In the genomic region with DNA sequence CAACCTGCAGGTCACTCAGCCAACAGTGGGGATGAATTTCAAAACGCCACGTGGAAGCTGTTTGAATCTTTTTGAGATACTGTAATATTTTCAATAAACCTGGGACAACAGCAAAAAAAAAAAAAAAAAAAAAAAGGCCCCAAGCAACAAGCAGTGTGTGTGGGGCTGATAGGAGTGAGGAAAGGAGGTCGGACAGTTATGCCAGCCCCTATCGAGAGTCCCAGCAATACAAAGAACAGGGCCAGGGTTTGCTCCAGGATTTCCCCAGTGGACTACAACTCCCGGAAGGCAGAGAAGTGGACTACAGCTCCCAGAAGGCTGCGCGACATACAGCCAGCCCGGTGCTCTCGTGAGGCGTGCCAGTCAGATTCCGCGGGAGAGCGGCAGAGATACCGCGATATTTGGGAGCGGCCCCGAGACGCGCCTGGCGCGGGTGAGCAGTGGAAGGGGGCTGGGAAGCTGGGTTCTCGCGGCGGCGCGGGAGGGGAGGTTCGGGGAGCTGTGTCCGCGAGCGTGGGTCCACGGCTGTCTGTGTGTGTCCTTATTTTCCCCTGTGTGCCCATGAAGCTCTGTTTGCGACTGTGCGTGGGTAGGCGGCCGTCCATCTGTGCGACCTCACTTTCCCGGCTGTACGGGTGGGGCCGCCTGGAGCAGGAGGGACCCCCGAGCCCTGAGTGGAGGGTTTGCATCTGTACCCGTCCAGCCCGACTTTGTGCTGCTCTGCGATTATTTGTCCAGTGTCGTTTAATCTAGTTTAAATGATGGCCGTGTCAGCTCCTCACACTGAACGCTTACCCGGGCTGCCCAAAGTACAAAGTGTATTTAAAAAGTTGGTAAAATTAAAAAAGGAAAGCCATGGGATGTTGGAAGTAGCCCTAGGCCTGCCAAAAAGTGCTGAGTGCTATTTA, we compare ENCODE assay signal across 9 cellular contexts. TPM values are rescaled to one million over a fixed set of nuclear protein-coding genes. Genes with fewer than 3 reads are reported as not detected.
A peak's percentile ranks its signal among the peaks of the same experiment; 100 is the strongest.
DNase-seq lines count a peak whose midpoint lies in the region; ATAC-seq, FAIRE-seq and TF ChIP-seq lines count a peak whose summit lies in the region.
"Had no signal": no experiment of that assay in that cellular context is flagged by ENCODE, and none has a peak within 500 bp of the region (broad histone marks: within the 10 kb centered on the region; RNA-seq: fewer than 3 reads in every experiment).

A gene with protein sequence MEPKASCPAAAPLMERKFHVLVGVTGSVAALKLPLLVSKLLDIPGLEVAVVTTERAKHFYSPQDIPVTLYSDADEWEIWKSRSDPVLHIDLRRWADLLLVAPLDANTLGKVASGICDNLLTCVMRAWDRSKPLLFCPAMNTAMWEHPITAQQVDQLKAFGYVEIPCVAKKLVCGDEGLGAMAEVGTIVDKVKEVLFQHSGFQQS (plus strand): TSS at position 397 of the 908 bp plus-strand sequence. CDS start 4,729 bp downstream, outside the sequence.

- no peaks in the 10 kb centered on the region for H3K9me3 Mint-ChIP-seq in chondrocyte (ENCODE audit: low read depth)

- peak; percentile 87 for ATAC-seq in HG03439 (IDR thresholded peaks at IDR 0.05; ENCODE audit: unreplicated experiment)

- peak within 1 kb of the TSS; percentile 90 to 96 for H3K4me3 ChIP-seq in kidney (ENCODE audit: low read length in 2 of 2)

- DNase-seq in AG20443 (ENCODE audit: low spot score) (peak; percentile 99), NCI-H510A treated with DMSO at 0.1 percent for 48 hours (lab: John Stamatoyannopoulos, UW) (peak; percentile 75), chondrocyte (ENCODE audit: low spot score) (peak; percentile 98), kidney (peak; percentile 98)
- DNase-seq in activated CD4-positive, alpha-beta T cell treated with anti-CD3 and anti-CD28 coated beads for 24 hours (ENCODE audit: low read depth in 2 of 2), result peak; percentile 89 to 92
- peak; percentile 97 for DNase-seq in stimulated activated CD4-positive, alpha-beta T cell treated with anti-CD3 and anti-CD28 coated beads, Interleukin-15, amount 100 ng/mL, for 24 hours

- H3K4me1 Mint-ChIP-seq in chondrocyte (ENCODE audit: low read depth), result peaks cover 14% of the 10 kb centered on the region

- H3K4me3 Mint-ChIP-seq in chondrocyte (ENCODE audit: unreplicated experiment), result peak within 1 kb of the TSS; percentile 90

- H3K36me3 Mint-ChIP-seq in chondrocyte (ENCODE audit: low read depth), result peaks cover 2% of the 10 kb centered on the region

- H3K9ac ChIP-seq in kidney (ENCODE audit: low read length in 2 of 2), result peak within 1 kb of the TSS; percentile 94 to 98

- TF ChIP-seq CTCF in chondrocyte (IDR thresholded peaks at IDR 0.05) (peak; percentile 13), kidney (IDR thresholded peaks at IDR 0.05; ENCODE audit: borderline replicate concordance, extremely low read depth, insufficient read depth) (peak; percentile 7)

- peak within 1 kb of the TSS; percentile 84 to 89 for H3K27ac ChIP-seq in kidney (ENCODE audit: low read depth in 2 of 2, low read length in 2 of 2)

- H3K27me3 Mint-ChIP-seq in chondrocyte (ENCODE audit: low read depth), result no peaks in the 10 kb centered on the region

- intact Hi-C loops in kidney (cut with DNase I), result no loop called here

- FAIRE-seq in kidney (lab: Jason Lieb, UNC), result peak; percentile 83
- FAIRE-seq: islet of Langerhans had no signal

- H3K4me1 ChIP-seq in kidney (ENCODE audit: control insufficient read depth in 1 of 2, insufficient read depth in 1 of 2, low read depth in 1 of 2, low read length in 2 of 2), result peaks cover 5 to 13% of the 10 kb centered on the region in 2 donors

- H3K27ac Mint-ChIP-seq in chondrocyte (ENCODE audit: unreplicated experiment), result peak within 1 kb of the TSS; percentile 83

- H3K9me3 ChIP-seq in kidney (ENCODE audit: control insufficient read depth in 1 of 2, low read length in 2 of 2), result no peaks in the 10 kb centered on the region

- peak; percentile 96 for TF ChIP-seq POLR2A in GM19193 (IDR thresholded peaks at IDR 0.05; ENCODE audit: extremely low read depth, insufficient read depth, insufficient read length)

- no peaks in the 10 kb centered on the region for H3K36me3 ChIP-seq in kidney (ENCODE audit: control insufficient read depth in 1 of 2, insufficient read depth in 2 of 2, low read length in 2 of 2)

RNA-seq across cellular contexts. Expression of the gene that starts here (rescaled TPM):
- total RNA-seq in chondrocyte, result 7.3 to 12.9 TPM (median 8.7 TPM) in 3 replicates
- total RNA-seq in kidney, result 16.3 TPM
- polyA plus RNA-seq in kidney (ENCODE audit: insufficient read depth, low read depth, low replicate concordance), result 25.3 TPM

Comparison
In these comparisons a context has a peak if more than half of its experiments do, and no peak if none do; other contexts are left out.
1. Peak in every context shown above with its lines: DNase-seq, ATAC-seq, H3K4me3 ChIP-seq and H3K27ac ChIP-seq.